Comparison of ENCODE assay signal across 2 cellular contexts in the genomic region with DNA sequence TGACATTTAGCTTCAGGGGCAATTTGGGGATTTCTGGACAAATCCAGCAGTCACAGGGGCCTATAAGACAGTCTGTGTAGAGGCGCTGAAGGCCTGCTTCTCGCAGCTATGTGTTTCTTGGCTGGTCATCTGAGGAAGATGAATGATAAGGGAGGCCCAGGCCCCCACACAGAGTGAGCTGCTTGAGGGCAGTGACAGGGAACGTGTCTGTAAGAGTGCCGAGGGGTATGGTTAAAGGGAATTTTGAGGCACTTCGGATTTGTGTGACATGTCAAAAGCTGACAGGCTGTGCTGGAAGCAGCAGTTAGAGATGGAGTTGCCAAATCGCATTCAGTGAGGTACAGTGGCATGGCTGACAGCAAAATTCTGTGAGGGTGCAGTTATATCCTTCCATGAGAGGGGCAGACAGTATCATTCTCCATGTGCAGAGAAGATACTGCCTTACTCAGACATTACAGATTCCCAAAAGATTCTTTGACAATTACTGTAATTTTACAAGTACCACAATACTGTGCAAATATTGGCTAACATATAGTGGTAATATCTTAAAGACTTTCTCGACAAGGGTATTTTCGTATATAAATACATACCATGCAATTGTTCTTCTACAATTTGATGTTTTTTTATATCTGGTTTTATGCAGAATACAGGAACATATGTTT.
TF ChIP-seq lines count a peak whose summit lies in the region.

No MANE protein-coding gene starts in this region.

TF ChIP-seq in SK-N-SH, 30 proteins besides CTCF, POLR2A, EP300 and RAD21:
- TF ChIP-seq, protein P1, sequence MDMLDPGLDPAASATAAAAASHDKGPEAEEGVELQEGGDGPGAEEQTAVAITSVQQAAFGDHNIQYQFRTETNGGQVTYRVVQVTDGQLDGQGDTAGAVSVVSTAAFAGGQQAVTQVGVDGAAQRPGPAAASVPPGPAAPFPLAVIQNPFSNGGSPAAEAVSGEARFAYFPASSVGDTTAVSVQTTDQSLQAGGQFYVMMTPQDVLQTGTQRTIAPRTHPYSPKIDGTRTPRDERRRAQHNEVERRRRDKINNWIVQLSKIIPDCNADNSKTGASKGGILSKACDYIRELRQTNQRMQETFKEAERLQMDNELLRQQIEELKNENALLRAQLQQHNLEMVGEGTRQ (IDR thresholded peaks at IDR 0.05; ENCODE audit: borderline replicate concordance, low read depth, low read length): no peak
- TF ChIP-seq TEAD4 (IDR thresholded peaks at IDR 0.05; ENCODE audit: borderline replicate concordance, insufficient read depth) (no peak), RCOR1 (IDR thresholded peaks at IDR 0.05; ENCODE audit: low read length) (no peak), YY1 (IDR thresholded peaks at IDR 0.05; ENCODE audit: low read depth) (no peak), FOXJ3 (CRISPR knock-in tag; IDR thresholded peaks at IDR 0.05) (no peak)

TF ChIP-seq in SK-N-SH treated with all-trans-retinoic acid at 6 μM for 48 hours, 23 proteins besides CTCF, POLR2A, EP300 and RAD21:
- TF ChIP-seq GLIS3 (CRISPR knock-in tag; IDR thresholded peaks at IDR 0.05): no peak
- TF ChIP-seq, protein P2, sequence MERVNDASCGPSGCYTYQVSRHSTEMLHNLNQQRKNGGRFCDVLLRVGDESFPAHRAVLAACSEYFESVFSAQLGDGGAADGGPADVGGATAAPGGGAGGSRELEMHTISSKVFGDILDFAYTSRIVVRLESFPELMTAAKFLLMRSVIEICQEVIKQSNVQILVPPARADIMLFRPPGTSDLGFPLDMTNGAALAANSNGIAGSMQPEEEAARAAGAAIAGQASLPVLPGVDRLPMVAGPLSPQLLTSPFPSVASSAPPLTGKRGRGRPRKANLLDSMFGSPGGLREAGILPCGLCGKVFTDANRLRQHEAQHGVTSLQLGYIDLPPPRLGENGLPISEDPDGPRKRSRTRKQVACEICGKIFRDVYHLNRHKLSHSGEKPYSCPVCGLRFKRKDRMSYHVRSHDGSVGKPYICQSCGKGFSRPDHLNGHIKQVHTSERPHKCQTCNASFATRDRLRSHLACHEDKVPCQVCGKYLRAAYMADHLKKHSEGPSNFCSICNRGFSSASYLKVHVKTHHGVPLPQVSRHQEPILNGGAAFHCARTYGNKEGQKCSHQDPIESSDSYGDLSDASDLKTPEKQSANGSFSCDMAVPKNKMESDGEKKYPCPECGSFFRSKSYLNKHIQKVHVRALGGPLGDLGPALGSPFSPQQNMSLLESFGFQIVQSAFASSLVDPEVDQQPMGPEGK (CRISPR knock-in tag; IDR thresholded peaks at IDR 0.05; ENCODE audit: borderline replicate concordance): no peak
- TF ChIP-seq ZNF565 (CRISPR knock-in tag; conservative IDR thresholded peaks at IDR 0.05; ENCODE audit: low read depth): no peak
- no peak for TF ChIP-seq PPARA (CRISPR knock-in tag; IDR thresholded peaks at IDR 0.05; ENCODE audit: borderline replicate concordance)
- no peak for TF ChIP-seq ESRRG (CRISPR knock-in tag; IDR thresholded peaks at IDR 0.05)
- no peak for TF ChIP-seq ZNF70 (CRISPR knock-in tag; IDR thresholded peaks at IDR 0.05)
- TF ChIP-seq RARB (CRISPR knock-in tag; IDR thresholded peaks at IDR 0.05): no peak
- TF ChIP-seq ARNTL (CRISPR knock-in tag; IDR thresholded peaks at IDR 0.05; ENCODE audit: borderline replicate concordance, low read depth): no peak
- TF ChIP-seq TOX (CRISPR knock-in tag; IDR thresholded peaks at IDR 0.05; ENCODE audit: borderline replicate concordance): no peak
- TF ChIP-seq ZNF8 (CRISPR knock-in tag; IDR thresholded peaks at IDR 0.05): no peak
- TF ChIP-seq ZFP30 (CRISPR knock-in tag; IDR thresholded peaks at IDR 0.05): no peak
- no peak for TF ChIP-seq ISL1 (CRISPR knock-in tag; IDR thresholded peaks at IDR 0.05)
- TF ChIP-seq ZFP3 (CRISPR knock-in tag; IDR thresholded peaks at IDR 0.05): no peak
- TF ChIP-seq, protein P3, sequence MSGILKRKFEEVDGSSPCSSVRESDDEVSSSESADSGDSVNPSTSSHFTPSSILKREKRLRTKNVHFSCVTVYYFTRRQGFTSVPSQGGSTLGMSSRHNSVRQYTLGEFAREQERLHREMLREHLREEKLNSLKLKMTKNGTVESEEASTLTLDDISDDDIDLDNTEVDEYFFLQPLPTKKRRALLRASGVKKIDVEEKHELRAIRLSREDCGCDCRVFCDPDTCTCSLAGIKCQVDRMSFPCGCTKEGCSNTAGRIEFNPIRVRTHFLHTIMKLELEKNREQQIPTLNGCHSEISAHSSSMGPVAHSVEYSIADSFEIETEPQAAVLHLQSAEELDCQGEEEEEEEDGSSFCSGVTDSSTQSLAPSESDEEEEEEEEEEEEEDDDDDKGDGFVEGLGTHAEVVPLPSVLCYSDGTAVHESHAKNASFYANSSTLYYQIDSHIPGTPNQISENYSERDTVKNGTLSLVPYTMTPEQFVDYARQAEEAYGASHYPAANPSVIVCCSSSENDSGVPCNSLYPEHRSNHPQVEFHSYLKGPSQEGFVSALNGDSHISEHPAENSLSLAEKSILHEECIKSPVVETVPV (CRISPR knock-in tag; IDR thresholded peaks at IDR 0.05): no peak
- TF ChIP-seq BACH2 (CRISPR knock-in tag; IDR thresholded peaks at IDR 0.05; ENCODE audit: borderline replicate concordance): no peak
- TF ChIP-seq CSDC2 (CRISPR knock-in tag; IDR thresholded peaks at IDR 0.05): no peak
- TF ChIP-seq OSR1 (CRISPR knock-in tag; IDR thresholded peaks at IDR 0.05): no peak
- TF ChIP-seq ZC3H10 (CRISPR knock-in tag; IDR thresholded peaks at IDR 0.05): no peak
